In the genomic region with DNA sequence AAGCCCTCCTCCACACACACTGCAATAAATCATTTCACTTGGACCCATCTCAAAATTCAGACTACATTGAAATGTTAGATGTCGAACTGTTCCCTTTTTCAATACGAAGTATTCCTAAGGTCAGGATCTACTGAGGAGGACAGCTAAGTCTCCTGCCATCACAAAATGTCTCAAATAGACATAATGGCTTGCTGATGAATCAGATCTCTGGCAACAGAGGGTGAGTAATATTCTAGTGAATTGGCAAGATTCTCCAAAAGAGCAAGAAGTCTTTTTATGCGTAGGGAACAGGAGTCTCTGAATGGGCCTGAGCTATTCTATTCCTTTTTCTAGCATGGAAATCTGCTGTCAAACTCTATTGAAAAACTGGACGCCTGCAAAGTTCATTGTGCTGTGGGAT, we compare ENCODE assay signal across 11 cellular contexts.
A peak's percentile ranks its signal among the peaks of the same experiment; 100 is the strongest.
DNase-seq lines count a peak whose midpoint lies in the region; ATAC-seq, FAIRE-seq and TF ChIP-seq lines count a peak whose summit lies in the region.
"Had no signal": no experiment of that assay in that cellular context is flagged by ENCODE, and none has a peak within 500 bp of the region (broad histone marks: within the 10 kb centered on the region; RNA-seq: fewer than 3 reads in every experiment).

No MANE protein-coding gene starts in this region.

- no peak for TF ChIP-seq EP300 in K562 (IDR thresholded peaks at IDR 0.05; ENCODE audit: low read length)
- TF ChIP-seq EP300 in stomach (IDR thresholded peaks at IDR 0.05), result no peak

- DNase-seq in HPDE6-E6E7 (ENCODE audit: extremely low spot score), result peak; percentile 47
- no peak for DNase-seq in K562 (ENCODE audit: extremely low read depth in 1 of 4, low spot score in 3 of 4)
- no peak for DNase-seq in left ventricle myocardium superior
- DNase-seq in stomach, result no peak
- DNase-seq in stimulated activated CD8-positive, alpha-beta memory T cell treated with anti-CD3 and anti-CD28 coated beads, Interleukin-4, amount 100 ng/mL, for 48 hours, result no peak
- no peak for DNase-seq in DMS153 treated with DMSO at 0.1 percent for 48 hours (lab: John Stamatoyannopoulos, UW; ENCODE audit: unreplicated experiment)
- no peak for DNase-seq in epidermal melanocyte (ENCODE audit: insufficient read length, low spot score)
- DNase-seq: cortex of kidney, kidney, NCI-H1092 treated with DMSO at 0.1 percent for 48 hours had no signal

- 35% methylated on average over 4 of the region's 4 CpGs for WGBS in K562 (ENCODE audit: insufficient coverage, low coverage, missing lambda C conversion rate)
- 53 to 77% (median 56%) methylated on average over 4 of the region's 4 CpGs for WGBS in stomach, 5 donors

- H3K4me2 ChIP-seq in K562 (ENCODE audit: insufficient read depth, low read length), result no peak overlapping the region

- H3K4me3 ChIP-seq in K562, result no peak overlapping the region
- no peak overlapping the region for H3K4me3 ChIP-seq in stomach

- no peak for TF ChIP-seq RAD21 in K562 (CRISPR knock-in tag; conservative IDR thresholded peaks at IDR 0.05 in 1 of 2, IDR thresholded peaks at IDR 0.05 in 1 of 2)

- H3K9me1 ChIP-seq in K562 (ENCODE audit: control insufficient read depth, insufficient read depth, low read length), result no peaks in the 10 kb centered on the region

- CTCF ChIA-PET in K562 (lab: Yijun Ruan, JAX; ENCODE audit: low intra/inter-chr PET ratio), result no interaction called here

- H3K27ac ChIP-seq in K562 (ENCODE audit: extremely low read depth, low read depth, low read length) (no peak overlapping the region), stomach (peak overlapping the region in 3 of 5 donors; percentile 16 to 50 (median 20))

- POLR2A ChIA-PET in K562 (lab: Yijun Ruan, JAX), result interaction anchor here (0.9 to 1.5 kb wide), 2 partner anchors 10 to 21 kb away, joined by 3 to 4 read pairs; no protein-coding TSS in a partner anchor

- no peak for TF ChIP-seq CTCF in K562 (IDR thresholded peaks at IDR 0.05 in 2 of 3, conservative IDR thresholded peaks at IDR 0.05 in 1 of 3; ENCODE audit: insufficient read depth in 2 of 3, low read depth in 1 of 3, low read length in 3 of 3)
- TF ChIP-seq CTCF in stomach (IDR thresholded peaks at IDR 0.05), result no peak

- H4K20me1 ChIP-seq in K562 (replicated peaks; ENCODE audit: control insufficient read depth, insufficient read depth, low read length), result no peaks in the 10 kb centered on the region

- no peak for FAIRE-seq in K562 (lab: Jason Lieb, UNC)
- FAIRE-seq: kidney had no signal

- no peaks in the 10 kb centered on the region for H3K79me2 ChIP-seq in K562 (ENCODE audit: control insufficient read depth, insufficient read depth, low read length)

- no peaks in the 10 kb centered on the region for H3K27me3 ChIP-seq in K562 (ENCODE audit: control insufficient read depth in 2 of 2, insufficient read depth in 2 of 2, low read length in 2 of 2)
- no peaks in the 10 kb centered on the region for H3K27me3 ChIP-seq in stomach

- in situ Hi-C loops in K562 (cut with MboI), result no loop called here

- H3K9ac ChIP-seq in K562 (ENCODE audit: insufficient read depth in 1 of 2, low read depth in 2 of 2, low read length in 2 of 2), result no peak overlapping the region

- no peaks in the 10 kb centered on the region for H3K36me3 ChIP-seq in K562 (ENCODE audit: control insufficient read depth, insufficient read depth, low read length)
- H3K36me3 ChIP-seq in stomach, result peaks cover 0 to 8% (median 2%) of the 10 kb centered on the region in 4 donors

- H3K4me1 ChIP-seq in K562 (replicated peaks in 1 of 2; ENCODE audit: control insufficient read depth in 2 of 2, insufficient read depth in 2 of 2, low read length in 2 of 2), result no peaks in the 10 kb centered on the region; a peak in 1 of 5 replicates
- peaks cover 0 to 13% (median 5%) of the 10 kb centered on the region in 4 donors for H3K4me1 ChIP-seq in stomach

- TF ChIP-seq POLR2A in K562 (conservative IDR thresholded peaks at IDR 0.05) (no peak), stomach (IDR thresholded peaks at IDR 0.05) (no peak)

- BruUV-seq in K562 (replicated peaks; lab: Mats Ljungman, UMichigan), result no TSS peak

- no peaks in the 10 kb centered on the region for H3K9me3 ChIP-seq in K562 (replicated peaks; ENCODE audit: control insufficient read depth, insufficient read depth, low read depth, low read length)
- no peaks in the 10 kb centered on the region for H3K9me3 ChIP-seq in stomach

- ATAC-seq in K562 (no peak), left ventricle myocardium superior (peak; percentile 49), HG03039 (IDR thresholded peaks at IDR 0.05; ENCODE audit: unreplicated experiment) (no peak)

- intact Hi-C loops in K562 (cut with micrococcal nuclease) (no loop called here), left ventricle myocardium superior (cut with micrococcal nuclease) (no loop called here), stomach (cut with DNase I; ENCODE audit: low total_unique reads) (loop anchor here (5.0 kb wide), 1 partner anchor 123 kb away; a partner anchor contains a TSS)

- H2AFZ ChIP-seq in K562 (ENCODE audit: low read depth, low read length), result no peak overlapping the region; the same call in 1 of the 2 replicates

TF ChIP-seq in K562, 482 proteins besides CTCF, POLR2A, EP300 and RAD21 (continues in another document):
- TF ChIP-seq, protein P1, sequence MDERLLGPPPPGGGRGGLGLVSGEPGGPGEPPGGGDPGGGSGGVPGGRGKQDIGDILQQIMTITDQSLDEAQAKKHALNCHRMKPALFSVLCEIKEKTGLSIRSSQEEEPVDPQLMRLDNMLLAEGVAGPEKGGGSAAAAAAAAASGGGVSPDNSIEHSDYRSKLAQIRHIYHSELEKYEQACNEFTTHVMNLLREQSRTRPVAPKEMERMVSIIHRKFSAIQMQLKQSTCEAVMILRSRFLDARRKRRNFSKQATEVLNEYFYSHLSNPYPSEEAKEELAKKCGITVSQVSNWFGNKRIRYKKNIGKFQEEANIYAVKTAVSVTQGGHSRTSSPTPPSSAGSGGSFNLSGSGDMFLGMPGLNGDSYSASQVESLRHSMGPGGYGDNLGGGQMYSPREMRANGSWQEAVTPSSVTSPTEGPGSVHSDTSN (CRISPR knock-in tag; IDR thresholded peaks at IDR 0.05; ENCODE audit: low read depth), result no peak
- TF ChIP-seq, protein P1 (tag; conservative IDR thresholded peaks at IDR 0.05; ENCODE audit: low read depth), result peak; percentile 33; the same call in 1 of the 2 replicates
- TF ChIP-seq ZNF253 (CRISPR knock-in tag; conservative IDR thresholded peaks at IDR 0.05), result no peak
- no peak for TF ChIP-seq JUND (IDR thresholded peaks at IDR 0.05; ENCODE audit: borderline replicate concordance, low read depth, low read length)
- no peak for TF ChIP-seq JUND (tag; IDR thresholded peaks at IDR 0.05; ENCODE audit: borderline replicate concordance, low read depth, low read length)
- peak; percentile 60 for TF ChIP-seq FOSL1 (tag; conservative IDR thresholded peaks at IDR 0.05)
- TF ChIP-seq ZHX1 (conservative IDR thresholded peaks at IDR 0.05; ENCODE audit: low read length), result no peak
- TF ChIP-seq DNMT1 (IDR thresholded peaks at IDR 0.05), result no peak
- TF ChIP-seq MEIS2 (IDR thresholded peaks at IDR 0.05; ENCODE audit: partially characterized antibody), result peak; percentile 52
- no peak for TF ChIP-seq DPF2 (IDR thresholded peaks at IDR 0.05)
- no peak for TF ChIP-seq FOXM1 (IDR thresholded peaks at IDR 0.05; ENCODE audit: low read depth)
- no peak for TF ChIP-seq FOXM1 (CRISPR knock-in tag; IDR thresholded peaks at IDR 0.05; ENCODE audit: low read depth)
- no peak for TF ChIP-seq CAMTA2 (CRISPR knock-in tag; conservative IDR thresholded peaks at IDR 0.05)
- no peak for TF ChIP-seq ZNF778 (CRISPR knock-in tag; IDR thresholded peaks at IDR 0.05)
